Comparison of ENCODE assay signal across 21 cellular contexts in genomic region chr18:7523772-7524171, GRCh38. TPM values are rescaled to one million over a fixed set of nuclear protein-coding genes. Genes with fewer than 3 reads are reported as not detected.
DNase-seq lines count a peak whose midpoint lies in the region; ATAC-seq and TF ChIP-seq lines count a peak whose summit lies in the region.
"Had no signal": no experiment of that assay in that cellular context is flagged by ENCODE, and none has a peak within 500 bp of the region (broad histone marks: within the 10 kb centered on the region; RNA-seq: fewer than 3 reads in every experiment).

No MANE protein-coding gene starts in this region.

- ATAC-seq in WTC11 = peak; percentile 65
- no peak for ATAC-seq in HG02840 (IDR thresholded peaks at IDR 0.05; ENCODE audit: low FRiP score, unreplicated experiment)
- ATAC-seq: CD8-positive, alpha-beta T cell had no signal

- intact Hi-C loops in spleen (cut with DNase I; ENCODE audit: low total_unique reads) = no loop called here

- TF ChIP-seq CTCF in WTC11 (IDR thresholded peaks at IDR 0.05) = no peak
- no peak for TF ChIP-seq CTCF in mesothelial cell of epicardium (IDR thresholded peaks at IDR 0.05; ENCODE audit: unreplicated experiment)
- no peak for TF ChIP-seq CTCF in spleen (IDR thresholded peaks at IDR 0.05 in 8 of 11, conservative IDR thresholded peaks at IDR 0.05 in 3 of 11)
- no peak for TF ChIP-seq CTCF in GM10248 (IDR thresholded peaks at IDR 0.05; ENCODE audit: control extremely low read depth, extremely low read depth, low read depth, missing control alignments)

- no peaks in the 10 kb centered on the region for H3K27me3 ChIP-seq in spleen (replicated peaks in 1 of 7)

- no peaks in the 10 kb centered on the region for H3K27me3 Mint-ChIP-seq in WTC11 (ENCODE audit: low read depth)
- H3K27me3 Mint-ChIP-seq in mesothelial cell of epicardium (ENCODE audit: low read depth) = no peaks in the 10 kb centered on the region

- DNase-seq in NCI-H2171 treated with DMSO at 0.1 percent for 48 hours (lab: John Stamatoyannopoulos, UW) = peak; percentile 25
- no peak for DNase-seq in NCI-H2171 (lab: John Stamatoyannopoulos, UW)
- no peak for DNase-seq in WTC11 (ENCODE audit: low spot score)
- DNase-seq in mesothelial cell of epicardium (ENCODE audit: low spot score in 2 of 2, unreplicated experiment in 2 of 2) = no peak
- DNase-seq in spleen = no peak
- no peak for DNase-seq in GM10248 (ENCODE audit: extremely low spot score)
- DNase-seq in effector CD8-positive, alpha-beta T cell (lab: John Stamatoyannopoulos, UW) = no peak
- DNase-seq: CD8-positive, alpha-beta T cell; COR-L47; DMS153; DMS79 treated with DMSO at 0.1 percent for 48 hours; EL; GDM1; GOT3; HCEC 1CT; HFFc6; IMR-90 had no signal

- H3K36me3 Mint-ChIP-seq in WTC11 (no peaks in the 10 kb centered on the region), mesothelial cell of epicardium (no peaks in the 10 kb centered on the region)
- H3K36me3 Mint-ChIP-seq: CD14-positive monocyte; CD8-positive, alpha-beta T cell had no signal

- no peak for TF ChIP-seq POLR2A in spleen (IDR thresholded peaks at IDR 0.05)

- H3K9me3 Mint-ChIP-seq in WTC11 = 0 out of 2 replicates have a peak, but pooled peaks cover 3% of the 10 kb centered on the region
- H3K9me3 Mint-ChIP-seq in mesothelial cell of epicardium = peaks cover 4% of the 10 kb centered on the region
- H3K9me3 Mint-ChIP-seq: CD8-positive, alpha-beta T cell; HFFc6 had no signal

- no peaks in the 10 kb centered on the region for H3K36me3 ChIP-seq in spleen

- H3K4me3 ChIP-seq in spleen = no peak overlapping the region

- no peak overlapping the region for H3K27ac Mint-ChIP-seq in WTC11
- H3K27ac Mint-ChIP-seq in mesothelial cell of epicardium = peak overlapping the region; percentile 44
- H3K27ac Mint-ChIP-seq: CD14-positive monocyte; CD8-positive, alpha-beta T cell; HFFc6 had no signal

- H3K4me1 Mint-ChIP-seq in WTC11 = peaks cover 39% of the 10 kb centered on the region
- peaks cover 34% of the 10 kb centered on the region for H3K4me1 Mint-ChIP-seq in mesothelial cell of epicardium

- POLR2A ChIA-PET in WTC11 (lab: Charles Lee) = no interaction called here
- POLR2A ChIA-PET in GM10248 (lab: Yijun Ruan, JAX) = no interaction called here

- no peaks in the 10 kb centered on the region for H3K9me3 ChIP-seq in spleen

- H3K4me3 Mint-ChIP-seq in WTC11 (no peak overlapping the region), mesothelial cell of epicardium (no peak overlapping the region)
- H3K4me3 Mint-ChIP-seq: CD14-positive monocyte; CD8-positive, alpha-beta T cell; HFFc6 had no signal

- WGBS in spleen, 5 donors = 71 to 94% (median 88%) methylated on average over 3 of the region's 3 CpGs

- peak overlapping the region in 5 of 8 donors; percentile 3 to 70 (median 50) for H3K27ac ChIP-seq in spleen
- H3K27ac ChIP-seq: 22Rv1 had no signal

- peaks cover 0 to 13% (median 6%) of the 10 kb centered on the region in 6 donors for H3K4me1 ChIP-seq in spleen

- CTCF ChIA-PET in WTC11 (lab: Charles Lee) (interaction anchor here (0.6 to 3.0 kb wide), 4 partner anchors 65 to 251 kb away, joined by 3 to 10 read pairs (median 4); no protein-coding TSS in a partner anchor), GM10248 (lab: Yijun Ruan, JAX) (no interaction called here)

TF ChIP-seq in WTC11, 78 proteins besides CTCF, POLR2A, EP300 and RAD21:
- TF ChIP-seq TEAD1 (CRISPR knock-in tag; IDR thresholded peaks at IDR 0.05) (no peak), ARID4B (CRISPR knock-in tag; IDR thresholded peaks at IDR 0.05; ENCODE audit: borderline replicate concordance) (no peak), CREB1 (CRISPR knock-in tag; IDR thresholded peaks at IDR 0.05) (no peak), ESRRA (CRISPR knock-in tag; IDR thresholded peaks at IDR 0.05; ENCODE audit: borderline replicate concordance) (no peak), MYBL2 (CRISPR knock-in tag; IDR thresholded peaks at IDR 0.05) (no peak), FOXJ3 (CRISPR knock-in tag; IDR thresholded peaks at IDR 0.05; ENCODE audit: borderline replicate concordance) (no peak), GRHL2 (CRISPR knock-in tag; IDR thresholded peaks at IDR 0.05; ENCODE audit: insufficient replicate concordance, severe bottlenecking) (no peak), ATF1 (CRISPR knock-in tag; IDR thresholded peaks at IDR 0.05) (no peak), ETV6 (CRISPR knock-in tag; IDR thresholded peaks at IDR 0.05) (no peak), ZMAT4 (CRISPR knock-in tag; IDR thresholded peaks at IDR 0.05) (no peak)
- TF ChIP-seq, protein P1, sequence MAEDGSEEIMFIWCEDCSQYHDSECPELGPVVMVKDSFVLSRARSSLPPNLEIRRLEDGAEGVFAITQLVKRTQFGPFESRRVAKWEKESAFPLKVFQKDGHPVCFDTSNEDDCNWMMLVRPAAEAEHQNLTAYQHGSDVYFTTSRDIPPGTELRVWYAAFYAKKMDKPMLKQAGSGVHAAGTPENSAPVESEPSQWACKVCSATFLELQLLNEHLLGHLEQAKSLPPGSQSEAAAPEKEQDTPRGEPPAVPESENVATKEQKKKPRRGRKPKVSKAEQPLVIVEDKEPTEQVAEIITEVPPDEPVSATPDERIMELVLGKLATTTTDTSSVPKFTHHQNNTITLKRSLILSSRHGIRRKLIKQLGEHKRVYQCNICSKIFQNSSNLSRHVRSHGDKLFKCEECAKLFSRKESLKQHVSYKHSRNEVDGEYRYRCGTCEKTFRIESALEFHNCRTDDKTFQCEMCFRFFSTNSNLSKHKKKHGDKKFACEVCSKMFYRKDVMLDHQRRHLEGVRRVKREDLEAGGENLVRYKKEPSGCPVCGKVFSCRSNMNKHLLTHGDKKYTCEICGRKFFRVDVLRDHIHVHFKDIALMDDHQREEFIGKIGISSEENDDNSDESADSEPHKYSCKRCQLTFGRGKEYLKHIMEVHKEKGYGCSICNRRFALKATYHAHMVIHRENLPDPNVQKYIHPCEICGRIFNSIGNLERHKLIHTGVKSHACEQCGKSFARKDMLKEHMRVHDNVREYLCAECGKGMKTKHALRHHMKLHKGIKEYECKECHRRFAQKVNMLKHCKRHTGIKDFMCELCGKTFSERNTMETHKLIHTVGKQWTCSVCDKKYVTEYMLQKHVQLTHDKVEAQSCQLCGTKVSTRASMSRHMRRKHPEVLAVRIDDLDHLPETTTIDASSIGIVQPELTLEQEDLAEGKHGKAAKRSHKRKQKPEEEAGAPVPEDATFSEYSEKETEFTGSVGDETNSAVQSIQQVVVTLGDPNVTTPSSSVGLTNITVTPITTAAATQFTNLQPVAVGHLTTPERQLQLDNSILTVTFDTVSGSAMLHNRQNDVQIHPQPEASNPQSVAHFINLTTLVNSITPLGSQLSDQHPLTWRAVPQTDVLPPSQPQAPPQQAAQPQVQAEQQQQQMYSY (CRISPR knock-in tag; IDR thresholded peaks at IDR 0.05) = no peak

RNA-seq across cellular contexts. Expression of gene PTPRM, which starts 43.3 kb away (rescaled TPM):
- total RNA-seq in WTC11 (2021) = 8.6 to 11.1 TPM (median 9.2 TPM) in 3 replicates
- 71.3 to 82.1 TPM (median 72.7 TPM) in 3 replicates for total RNA-seq in mesothelial cell of epicardium
- total RNA-seq in spleen = 10 to 100 TPM; 44.2 to 97.8 (median 69.9) TPM
- 10 to 100 TPM; 23.5 to 28.3 (median 24.1) TPM for polyA plus RNA-seq in spleen
- total RNA-seq: A673 had no signal
